18 cellular contexts compared by ENCODE assay signal in the genomic region with DNA sequence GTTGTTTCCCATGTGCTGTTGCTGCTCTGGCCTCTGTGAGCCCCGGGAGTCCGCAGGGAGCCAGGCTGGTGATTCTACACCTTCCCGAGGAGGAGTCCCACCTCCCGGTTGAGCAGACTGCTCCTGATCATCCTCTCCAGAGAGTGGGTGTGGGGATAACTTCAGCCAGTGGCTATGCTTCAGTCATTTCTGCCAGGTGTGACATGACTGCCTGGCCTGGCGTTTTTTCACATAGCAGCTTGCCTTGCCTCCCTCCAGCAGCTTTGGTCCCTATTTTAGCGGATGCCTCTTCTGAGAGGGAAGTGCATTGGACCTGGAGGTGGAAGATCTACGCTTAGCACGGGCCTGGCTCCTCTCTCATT. TPM values are rescaled to one million over a fixed set of nuclear protein-coding genes. Genes with fewer than 3 reads are reported as not detected.
DNase-seq lines count a peak whose midpoint lies in the region; ATAC-seq and TF ChIP-seq lines count a peak whose summit lies in the region.
"Had no signal": no experiment of that assay in that cellular context is flagged by ENCODE, and none has a peak within 500 bp of the region (broad histone marks: within the 10 kb centered on the region; RNA-seq: fewer than 3 reads in every experiment).

No MANE protein-coding gene starts in this region.

- intact Hi-C loops in Caco-2 (cut with micrococcal nuclease; ENCODE audit: unreplicated experiment) (loop anchor here (5.0 kb wide), 1 partner anchor 44 kb away; a partner anchor contains a TSS), cardiac septum (cut with DNase I) (no loop called here)
- intact Hi-C loops in dendritic cell treated with granulocyte-macrophage colony-stimulating factor and Interleukin-4, amounts not matched to agents 40 ng/mL and 50 ng/mL, for 4 days (cut with micrococcal nuclease) = no loop called here

- CTCF ChIA-PET in Caco-2 (lab: Charles Lee) = no interaction called here

- DNase-seq in activated T-cell treated with anti-CD3 and anti-CD28 coated beads, Interleukin-2, amount 50 U/mL, for 24 hours = no peak
- no peak for DNase-seq in activated T-cell treated with anti-CD3 and anti-CD28 coated beads, Interleukin-2, amount 50 U/mL, for 72 hours
- no peak for DNase-seq in Caco-2
- no peak for DNase-seq in cardiac septum (ENCODE audit: low spot score)
- DNase-seq: DMS 273 treated with DMSO at 0.1 percent for 48 hours, DND-41, KG1, NCI-H1105 treated with DMSO at 0.1 percent for 48 hours, NCI-H1694, NCI-H2081 treated with DMSO at 0.1 percent for 48 hours, NCI-H226, NCI-H524 treated with DMSO at 0.1 percent for 48 hours had no signal

- H3K9me3 ChIP-seq in Caco-2 = no peaks in the 10 kb centered on the region

- H3K4me1 ChIP-seq in Caco-2 = peaks cover 26% of the 10 kb centered on the region

- no TSS peak for BruUV-seq in Caco-2 (replicated peaks; lab: Mats Ljungman, UMichigan)

- no peaks in the 10 kb centered on the region for H3K27me3 ChIP-seq in Caco-2 (replicated peaks; ENCODE audit: control insufficient read depth, insufficient read depth, low read length)

- peak overlapping the region; percentile 22 for H3K27ac Mint-ChIP-seq in activated T-cell treated with anti-CD3 and anti-CD28 coated beads, Interleukin-2, amount 50 U/mL, for 24 hours
- H3K27ac Mint-ChIP-seq in activated T-cell treated with anti-CD3 and anti-CD28 coated beads, Interleukin-2, amount 50 U/mL, for 72 hours = no peak overlapping the region
- peak overlapping the region; percentile 90 for H3K27ac Mint-ChIP-seq in Caco-2 (ENCODE audit: unreplicated experiment)
- peak overlapping the region; percentile 76 for H3K27ac Mint-ChIP-seq in dendritic cell treated with granulocyte-macrophage colony-stimulating factor and Interleukin-4, amounts not matched to agents 40 ng/mL and 50 ng/mL, for 4 days
- peak overlapping the region; percentile 74 for H3K27ac Mint-ChIP-seq in stimulated activated memory B cell treated with anti-CD40 and anti-IgM and Interleukin-4, amounts not matched to agents 10 μg/mL and 1 μg/mL and 100 μg/mL, for 72 hours

- no peak for TF ChIP-seq CTCF in Caco-2 (IDR thresholded peaks at IDR 0.05; ENCODE audit: insufficient read depth in 1 of 2, low read depth in 1 of 2, low read length in 1 of 2, severe bottlenecking in 1 of 2, unreplicated experiment in 1 of 2)

- POLR2A ChIA-PET in Caco-2 (lab: Charles Lee) = no interaction called here

- H3K36me3 ChIP-seq in Caco-2 (ENCODE audit: control insufficient read depth, insufficient read depth, low read length) = no peaks in the 10 kb centered on the region; the same call in 1 of the 2 replicates

- ATAC-seq in activated T-cell treated with anti-CD3 and anti-CD28 coated beads, Interleukin-2, amount 50 U/mL, for 72 hours (replicated peaks in 1 of 2) = no peak
- ATAC-seq in stimulated activated memory B cell treated with anti-CD40 and anti-IgM and Interleukin-4, amounts not matched to agents 10 μg/mL and 1 μg/mL and 100 μg/mL, for 72 hours = no peak
- ATAC-seq in GM18498 (IDR thresholded peaks at IDR 0.05; ENCODE audit: unreplicated experiment) = no peak

- H3K4me3 ChIP-seq in Caco-2 (ENCODE audit: low read depth, low read length) = no peak overlapping the region

- peaks cover 91% of the 10 kb centered on the region for H3K36me3 Mint-ChIP-seq in activated T-cell treated with anti-CD3 and anti-CD28 coated beads, Interleukin-2, amount 50 U/mL, for 24 hours (ENCODE audit: low read depth)
- H3K36me3 Mint-ChIP-seq in activated T-cell treated with anti-CD3 and anti-CD28 coated beads, Interleukin-2, amount 50 U/mL, for 72 hours (ENCODE audit: insufficient read depth in 2 of 2) = peaks cover 2 to 13% of the 10 kb centered on the region in 2 donors
- H3K36me3 Mint-ChIP-seq in Caco-2 (ENCODE audit: insufficient read depth, unreplicated experiment) = peaks cover 39% of the 10 kb centered on the region
- H3K36me3 Mint-ChIP-seq in dendritic cell treated with granulocyte-macrophage colony-stimulating factor and Interleukin-4, amounts not matched to agents 40 ng/mL and 50 ng/mL, for 4 days (ENCODE audit: low read depth) = peaks cover 64% of the 10 kb centered on the region
- H3K36me3 Mint-ChIP-seq in stimulated activated memory B cell treated with anti-CD40 and anti-IgM and Interleukin-4, amounts not matched to agents 10 μg/mL and 1 μg/mL and 100 μg/mL, for 72 hours = peaks cover 25% of the 10 kb centered on the region

- peaks cover 23% of the 10 kb centered on the region for H3K4me1 Mint-ChIP-seq in activated T-cell treated with anti-CD3 and anti-CD28 coated beads, Interleukin-2, amount 50 U/mL, for 24 hours (ENCODE audit: low read depth)
- peaks cover 16% of the 10 kb centered on the region for H3K4me1 Mint-ChIP-seq in activated T-cell treated with anti-CD3 and anti-CD28 coated beads, Interleukin-2, amount 50 U/mL, for 72 hours (ENCODE audit: low read depth)
- H3K4me1 Mint-ChIP-seq in Caco-2 (ENCODE audit: low read depth, unreplicated experiment) = peaks cover 17% of the 10 kb centered on the region
- peaks cover 41% of the 10 kb centered on the region for H3K4me1 Mint-ChIP-seq in dendritic cell treated with granulocyte-macrophage colony-stimulating factor and Interleukin-4, amounts not matched to agents 40 ng/mL and 50 ng/mL, for 4 days (ENCODE audit: low read depth)
- H3K4me1 Mint-ChIP-seq in stimulated activated memory B cell treated with anti-CD40 and anti-IgM and Interleukin-4, amounts not matched to agents 10 μg/mL and 1 μg/mL and 100 μg/mL, for 72 hours = peaks cover 33% of the 10 kb centered on the region

- H3K4me3 Mint-ChIP-seq in activated T-cell treated with anti-CD3 and anti-CD28 coated beads, Interleukin-2, amount 50 U/mL, for 24 hours = no peak overlapping the region
- no peak overlapping the region for H3K4me3 Mint-ChIP-seq in activated T-cell treated with anti-CD3 and anti-CD28 coated beads, Interleukin-2, amount 50 U/mL, for 72 hours
- no peak overlapping the region for H3K4me3 Mint-ChIP-seq in Caco-2 (ENCODE audit: unreplicated experiment)
- no peak overlapping the region for H3K4me3 Mint-ChIP-seq in dendritic cell treated with granulocyte-macrophage colony-stimulating factor and Interleukin-4, amounts not matched to agents 40 ng/mL and 50 ng/mL, for 4 days
- H3K4me3 Mint-ChIP-seq in stimulated activated memory B cell treated with anti-CD40 and anti-IgM and Interleukin-4, amounts not matched to agents 10 μg/mL and 1 μg/mL and 100 μg/mL, for 72 hours = no peak overlapping the region

- H3K9me3 Mint-ChIP-seq in activated T-cell treated with anti-CD3 and anti-CD28 coated beads, Interleukin-2, amount 50 U/mL, for 24 hours = no peaks in the 10 kb centered on the region
- H3K9me3 Mint-ChIP-seq in activated T-cell treated with anti-CD3 and anti-CD28 coated beads, Interleukin-2, amount 50 U/mL, for 72 hours = no peaks in the 10 kb centered on the region
- no peaks in the 10 kb centered on the region for H3K9me3 Mint-ChIP-seq in Caco-2 (ENCODE audit: unreplicated experiment)
- H3K9me3 Mint-ChIP-seq in dendritic cell treated with granulocyte-macrophage colony-stimulating factor and Interleukin-4, amounts not matched to agents 40 ng/mL and 50 ng/mL, for 4 days = no peaks in the 10 kb centered on the region
- no peaks in the 10 kb centered on the region for H3K9me3 Mint-ChIP-seq in stimulated activated memory B cell treated with anti-CD40 and anti-IgM and Interleukin-4, amounts not matched to agents 10 μg/mL and 1 μg/mL and 100 μg/mL, for 72 hours

- H3K27me3 Mint-ChIP-seq in activated T-cell treated with anti-CD3 and anti-CD28 coated beads, Interleukin-2, amount 50 U/mL, for 24 hours = no peaks in the 10 kb centered on the region
- no peaks in the 10 kb centered on the region for H3K27me3 Mint-ChIP-seq in activated T-cell treated with anti-CD3 and anti-CD28 coated beads, Interleukin-2, amount 50 U/mL, for 72 hours (ENCODE audit: low read depth)
- no peaks in the 10 kb centered on the region for H3K27me3 Mint-ChIP-seq in Caco-2 (ENCODE audit: insufficient read depth, unreplicated experiment)
- no peaks in the 10 kb centered on the region for H3K27me3 Mint-ChIP-seq in dendritic cell treated with granulocyte-macrophage colony-stimulating factor and Interleukin-4, amounts not matched to agents 40 ng/mL and 50 ng/mL, for 4 days
- no peaks in the 10 kb centered on the region for H3K27me3 Mint-ChIP-seq in stimulated activated memory B cell treated with anti-CD40 and anti-IgM and Interleukin-4, amounts not matched to agents 10 μg/mL and 1 μg/mL and 100 μg/mL, for 72 hours

RNA-seq across cellular contexts. Expression of a gene that starts 1.6 kb away (rescaled TPM):
- 1 to 10 TPM in 1 of 2 donors, under 1 TPM in 1; 0.43 to 1.3 TPM for total RNA-seq in activated T-cell treated with anti-CD3 and anti-CD28 coated beads, Interleukin-2, amount 50 U/mL, for 72 hours
- total RNA-seq in Caco-2 (2022) = not detected in 2 replicates
- 0.48 TPM for total RNA-seq in cardiac septum
- total RNA-seq: G401, H4, RPMI7951 had no signal

RNA-seq across cellular contexts. Expression of a gene that starts 29.8 kb away (rescaled TPM):
- total RNA-seq in activated T-cell treated with anti-CD3 and anti-CD28 coated beads, Interleukin-2, amount 50 U/mL, for 72 hours = 10 to 100 TPM; 84.0 to 88.5 TPM
- total RNA-seq in Caco-2 (2022) (135 and 141 TPM in 2 replicates), cardiac septum (59.2 TPM)

RNA-seq across cellular contexts. Expression of a gene that starts 42.9 kb away (rescaled TPM):
- total RNA-seq in activated T-cell treated with anti-CD3 and anti-CD28 coated beads, Interleukin-2, amount 50 U/mL, for 72 hours = 10 to 100 TPM; 40.8 to 49.8 TPM
- 29.3 and 32.1 TPM in 2 replicates for total RNA-seq in Caco-2 (2022)
- 19.8 TPM for total RNA-seq in cardiac septum
